Comparison of ENCODE assay signal across 9 cellular contexts in genomic region chr4:20249333-20249732, GRCh38.
DNase-seq lines count a peak whose midpoint lies in the region; ATAC-seq and TF ChIP-seq lines count a peak whose summit lies in the region.
"Had no signal": no experiment of that assay in that cellular context is flagged by ENCODE, and none has a peak within 500 bp of the region (broad histone marks: within the 10 kb centered on the region; RNA-seq: fewer than 3 reads in every experiment).

No MANE protein-coding gene starts in this region.

- H3K4me1 Mint-ChIP-seq in nephron, result peaks cover 22% of the 10 kb centered on the region

- H3K9me2 ChIP-seq in MM.1S (replicated peaks; ENCODE audit: insufficient read depth, low read length), result no peaks in the 10 kb centered on the region

- DNase-seq in DMS53 (lab: John Stamatoyannopoulos, UW) (peak; percentile 79), MM.1S (peak; percentile 22), cardiac fibroblast (ENCODE audit: low read depth in 2 of 2) (peak; percentile 77 to 80), COLO829 (ENCODE audit: low spot score) (no peak)
- no peak for DNase-seq in stimulated activated CD4-positive, alpha-beta T cell treated with anti-CD3 and anti-CD28 coated beads, Interleukin-15, amount 100 ng/mL, for 24 hours

- no peak overlapping the region for H3K27ac ChIP-seq in MM.1S (ENCODE audit: low read length)
- H3K27ac ChIP-seq: parathyroid adenoma had no signal

- H3K36me3 ChIP-seq in MM.1S (replicated peaks; ENCODE audit: insufficient read depth, low read length), result no peaks in the 10 kb centered on the region

- no peak overlapping the region for H3K9ac ChIP-seq in MM.1S (ENCODE audit: low read length)
- H3K9ac ChIP-seq: parathyroid adenoma had no signal

- H3K4me2 ChIP-seq in MM.1S (ENCODE audit: low read depth, low read length), result no peak overlapping the region

- no peaks in the 10 kb centered on the region for H4K20me1 ChIP-seq in MM.1S (ENCODE audit: insufficient read depth, low read length)

- H3K79me2 ChIP-seq in MM.1S (ENCODE audit: low read length), result no peaks in the 10 kb centered on the region
- H3K79me2 ChIP-seq: parathyroid adenoma had no signal

- H3K9me3 Mint-ChIP-seq in nephron, result no peaks in the 10 kb centered on the region

- H3K4me3 ChIP-seq in MM.1S (ENCODE audit: low read length) (no peak overlapping the region), cardiac fibroblast (replicated peaks in 1 of 2; ENCODE audit: low read depth in 2 of 2, low read length in 2 of 2) (no peak overlapping the region)

- H3K36me3 Mint-ChIP-seq in nephron (ENCODE audit: low read depth), result no peaks in the 10 kb centered on the region

- H3K27ac Mint-ChIP-seq in nephron, result peak overlapping the region in 2 of 3 experiments; percentile 38 to 48

- peaks cover 11% of the 10 kb centered on the region; the same call in 1 of the 2 replicates for H3K27me3 ChIP-seq in MM.1S (replicated peaks; ENCODE audit: insufficient read depth, low read length)

- no peaks in the 10 kb centered on the region for H3K9me3 ChIP-seq in MM.1S (replicated peaks; ENCODE audit: insufficient read depth, low read length)

- H2AFZ ChIP-seq in MM.1S (ENCODE audit: low read length), result no peak overlapping the region
- H2AFZ ChIP-seq: parathyroid adenoma had no signal

- peak overlapping the region; percentile 55 to 76 (median 56) for H3K4me3 Mint-ChIP-seq in nephron

- no peaks in the 10 kb centered on the region; the same call in 1 of the 2 replicates for H3K4me1 ChIP-seq in MM.1S (ENCODE audit: low read length)
- H3K4me1 ChIP-seq: parathyroid adenoma had no signal

- ATAC-seq in GM18907 (IDR thresholded peaks at IDR 0.05; ENCODE audit: unreplicated experiment) (no peak), HG02610 (IDR thresholded peaks at IDR 0.05; ENCODE audit: unreplicated experiment) (no peak)

- no peaks in the 10 kb centered on the region; the same call in 1 of the 2 replicates for H3F3A ChIP-seq in MM.1S (ENCODE audit: insufficient read depth, low read length)

- peak; percentile 55 for TF ChIP-seq CTCF in MM.1S (IDR thresholded peaks at IDR 0.05; ENCODE audit: low read length)
- TF ChIP-seq CTCF in cardiac fibroblast (IDR thresholded peaks at IDR 0.05; ENCODE audit: low read depth, low read length), result peak; percentile 75
- TF ChIP-seq CTCF in nephron (IDR thresholded peaks at IDR 0.05; ENCODE audit: unreplicated experiment in 3 of 3), result peak; percentile 43 to 59 (median 55)

- H3K27me3 Mint-ChIP-seq in nephron (ENCODE audit: low read depth), result peaks cover 17% of the 10 kb centered on the region

Comparison
In these comparisons a context has a peak if more than half of its experiments do, and no peak if none do; other contexts are left out.
1. DNase-seq: peak in DMS53 (single experiment), MM.1S (single experiment) and cardiac fibroblast (2 of 2); none in COLO829 (single experiment) and stimulated activated CD4-positive, alpha-beta T cell treated with anti-CD3 and anti-CD28 coated beads, Interleukin-15, amount 100 ng/mL, for 24 hours (single experiment).
2. Peak in every context shown above with its lines, with median percentiles within 50 percentile points of each other: CTCF ChIP-seq.